Comparison of ENCODE assay signal across 12 cellular contexts in genomic region chr6:28351493-28351925, GRCh38. TPM values are rescaled to one million over a fixed set of nuclear protein-coding genes. Genes with fewer than 3 reads are reported as not detected.
DNase-seq lines count a peak whose midpoint lies in the region; ATAC-seq and TF ChIP-seq lines count a peak whose summit lies in the region.
"Had no signal": no experiment of that assay in that cellular context is flagged by ENCODE, and none has a peak within 500 bp of the region (broad histone marks: within the 10 kb centered on the region; RNA-seq: fewer than 3 reads in every experiment).

No MANE protein-coding gene starts in this region.

- H3K36me3 ChIP-seq in hepatocyte (replicated peaks; ENCODE audit: insufficient read depth, low read depth) (no peaks in the 10 kb centered on the region), stomach (no peaks in the 10 kb centered on the region)
- H3K36me3 ChIP-seq: adrenal gland had no signal

- in situ Hi-C loops in KBM-7 (cut with MboI; ENCODE audit: low pct_unique_long_range_greater_than_20kb, low sequenced_read_pairs) = loop anchor here (25.0 kb wide), 2 partner anchors 214 to 439 kb away; partner anchors contain the start of genes OR2B2 and ZKSCAN8

- no peaks in the 10 kb centered on the region for H3K9me3 Mint-ChIP-seq in activated T-cell treated with anti-CD3 and anti-CD28 coated beads, Interleukin-2, amount 50 U/mL, for 24 hours

- H3K4me1 Mint-ChIP-seq in activated T-cell treated with anti-CD3 and anti-CD28 coated beads, Interleukin-2, amount 50 U/mL, for 24 hours (ENCODE audit: low read depth) = peaks cover 39% of the 10 kb centered on the region
- peaks cover 30% of the 10 kb centered on the region for H3K4me1 Mint-ChIP-seq in T-helper 17 cell

- TF ChIP-seq POLR2A in stomach (IDR thresholded peaks at IDR 0.05) = no peak

- intact Hi-C loops in stomach (cut with DNase I; ENCODE audit: low total_unique reads) = no loop called here

- no peak overlapping the region for H3K4me3 Mint-ChIP-seq in activated T-cell treated with anti-CD3 and anti-CD28 coated beads, Interleukin-2, amount 50 U/mL, for 24 hours
- peak overlapping the region; percentile 28 for H3K4me3 Mint-ChIP-seq in T-helper 17 cell

- H3K27me3 Mint-ChIP-seq in activated T-cell treated with anti-CD3 and anti-CD28 coated beads, Interleukin-2, amount 50 U/mL, for 24 hours = peaks cover 8% of the 10 kb centered on the region
- peaks cover 10% of the 10 kb centered on the region for H3K27me3 Mint-ChIP-seq in T-helper 17 cell

- H3K9me2 ChIP-seq in hepatocyte (replicated peaks; ENCODE audit: insufficient read depth) = no peaks in the 10 kb centered on the region

- H3K4me1 ChIP-seq in hepatocyte (ENCODE audit: insufficient read depth) = peaks cover 19% of the 10 kb centered on the region
- peaks cover 27 to 66% (median 43%) of the 10 kb centered on the region in 4 donors for H3K4me1 ChIP-seq in stomach

- H3K79me2 ChIP-seq in hepatocyte = peaks cover 38% of the 10 kb centered on the region

- ATAC-seq in T-helper 17 cell (no peak), GM18907 (IDR thresholded peaks at IDR 0.05; ENCODE audit: unreplicated experiment) (no peak)

- no peak for DNase-seq in activated T-cell treated with anti-CD3 and anti-CD28 coated beads, Interleukin-2, amount 50 U/mL, for 24 hours
- DNase-seq in activated T-cell treated with anti-CD3 and anti-CD28 coated beads, Interleukin-2, amount 50 U/mL, for 1 hour = no peak
- no peak for DNase-seq in T-helper 17 cell
- no peak for DNase-seq in hepatocyte (ENCODE audit: low spot score)
- no peak for DNase-seq in stomach
- no peak for DNase-seq in glomerular visceral epithelial cell (ENCODE audit: extremely low spot score)
- no peak for DNase-seq in KBM-7
- DNase-seq: adrenal gland, NCI-H1436, posterior cingulate gyrus had no signal

- peak overlapping the region; percentile 73 for H3K4me2 ChIP-seq in hepatocyte

- H3K36me3 Mint-ChIP-seq in activated T-cell treated with anti-CD3 and anti-CD28 coated beads, Interleukin-2, amount 50 U/mL, for 24 hours (ENCODE audit: low read depth) = peaks cover 5% of the 10 kb centered on the region
- H3K36me3 Mint-ChIP-seq in T-helper 17 cell (ENCODE audit: low read depth) = peaks cover 2% of the 10 kb centered on the region

- WGBS in hepatocyte (ENCODE audit: low lambda C conversion rate, missing lambda C conversion rate) = 81% methylated on average over 2 of the region's 2 CpGs
- WGBS in stomach, 5 donors = 34 to 56% (median 48%) methylated on average over 2 of the region's 2 CpGs

- peak overlapping the region; percentile 18 for H3K27ac Mint-ChIP-seq in activated T-cell treated with anti-CD3 and anti-CD28 coated beads, Interleukin-2, amount 50 U/mL, for 24 hours
- peak overlapping the region; percentile 53 for H3K27ac Mint-ChIP-seq in T-helper 17 cell

- H3K27me3 ChIP-seq in hepatocyte (peaks cover 8% of the 10 kb centered on the region), stomach (no peaks in the 10 kb centered on the region)
- H3K27me3 ChIP-seq: adrenal gland had no signal

- no peak for TF ChIP-seq CTCF in hepatocyte (IDR thresholded peaks at IDR 0.05; ENCODE audit: poor library complexity)
- no peak for TF ChIP-seq CTCF in stomach (IDR thresholded peaks at IDR 0.05)

- no peak overlapping the region for H3K4me3 ChIP-seq in hepatocyte
- H3K4me3 ChIP-seq in stomach = peak overlapping the region in 2 of 4 donors; percentile 74 to 92

- H3K27ac ChIP-seq in hepatocyte = peak overlapping the region; percentile 77
- H3K27ac ChIP-seq in stomach = peak overlapping the region in 4 of 5 donors; percentile 79 to 89 (median 88)
- H3K27ac ChIP-seq: adrenal gland, epithelial cell of prostate had no signal

- TF ChIP-seq EP300 in stomach (IDR thresholded peaks at IDR 0.05) = no peak

- no peak overlapping the region for H2AFZ ChIP-seq in hepatocyte

- no peaks in the 10 kb centered on the region for H4K20me1 ChIP-seq in hepatocyte (ENCODE audit: insufficient read depth, poor library complexity, severe bottlenecking)

- H3K9me3 ChIP-seq in T-helper 17 cell (ENCODE audit: control insufficient read depth, low read length, poor library complexity, severe bottlenecking) (no peaks in the 10 kb centered on the region), hepatocyte (ENCODE audit: low read depth) (no peaks in the 10 kb centered on the region), stomach (no peaks in the 10 kb centered on the region)
- H3K9me3 ChIP-seq: adrenal gland had no signal

RNA-seq across cellular contexts. Expression of gene ZKSCAN3, which starts 1.8 kb away (rescaled TPM):
- total RNA-seq in T-helper 17 cell (1 to 10 TPM; 2.0 to 3.9 TPM), hepatocyte (6.8 and 7.1 TPM in 2 replicates), stomach (10 to 100 TPM in 1 of 5 donors, 1 to 10 TPM in 4; 2.3 to 31.2 (median 4.6) TPM)
- polyA plus RNA-seq in hepatocyte (1.9 and 3.1 TPM in 2 replicates), stomach (1 to 10 TPM in 2 of 3 donors, under 1 TPM in 1; 0.61 to 1.6 (median 1.0) TPM)

RNA-seq across cellular contexts. Expression of gene ZSCAN31, which starts 15.6 kb away (rescaled TPM):
- total RNA-seq in T-helper 17 cell (under 1 TPM; 0.77 to 0.86 TPM), hepatocyte (2.6 and 4.6 TPM in 2 replicates), stomach (10 to 100 TPM in 2 of 5 donors, 1 to 10 TPM in 3; 2.3 to 13.4 (median 9.9) TPM)
- polyA plus RNA-seq in hepatocyte (1.8 and 3.4 TPM in 2 replicates), stomach (1 to 10 TPM; 2.7 to 8.2 (median 5.3) TPM)

RNA-seq across cellular contexts. Expression of gene ZSCAN12, which starts 48.0 kb away (rescaled TPM):
- total RNA-seq in T-helper 17 cell (1 to 10 TPM; 2.9 TPM), hepatocyte (5.6 and 6.1 TPM in 2 replicates), stomach (10 to 100 TPM in 1 of 5 donors, 1 to 10 TPM in 4; 1.4 to 10.5 (median 7.1) TPM)
- polyA plus RNA-seq in hepatocyte (2.1 and 3.2 TPM in 2 replicates), stomach (1 to 10 TPM; 1.1 to 1.8 (median 1.7) TPM)
